ENCODE assay signal across 1 cellular context in the genomic region with DNA sequence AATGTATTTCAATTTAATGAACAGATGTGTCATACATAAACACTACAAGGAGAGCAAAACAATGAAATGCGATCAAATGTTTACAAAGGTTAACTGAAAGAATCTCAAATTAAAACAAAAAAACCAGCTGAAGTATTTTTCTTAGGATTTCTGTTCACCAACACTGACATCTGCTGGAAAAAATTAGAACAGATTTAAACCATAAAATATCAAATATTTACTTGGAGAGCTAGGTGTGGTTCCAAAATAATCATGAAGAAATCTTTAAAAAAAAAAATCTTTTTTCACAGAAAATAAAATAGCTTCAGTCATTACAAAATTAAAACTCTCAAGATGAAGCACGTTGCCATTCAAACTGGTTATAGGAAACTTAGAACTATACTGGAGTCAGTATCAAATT.
TF ChIP-seq lines count a peak whose summit lies in the region.

No MANE protein-coding gene starts in this region.

TF ChIP-seq in HCT116, 20 proteins besides CTCF, POLR2A, EP300 and RAD21 (continued from another document):
- TF ChIP-seq, protein P1, sequence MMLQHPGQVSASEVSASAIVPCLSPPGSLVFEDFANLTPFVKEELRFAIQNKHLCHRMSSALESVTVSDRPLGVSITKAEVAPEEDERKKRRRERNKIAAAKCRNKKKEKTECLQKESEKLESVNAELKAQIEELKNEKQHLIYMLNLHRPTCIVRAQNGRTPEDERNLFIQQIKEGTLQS (IDR thresholded peaks at IDR 0.05), result no peak
- TF ChIP-seq, protein P2, sequence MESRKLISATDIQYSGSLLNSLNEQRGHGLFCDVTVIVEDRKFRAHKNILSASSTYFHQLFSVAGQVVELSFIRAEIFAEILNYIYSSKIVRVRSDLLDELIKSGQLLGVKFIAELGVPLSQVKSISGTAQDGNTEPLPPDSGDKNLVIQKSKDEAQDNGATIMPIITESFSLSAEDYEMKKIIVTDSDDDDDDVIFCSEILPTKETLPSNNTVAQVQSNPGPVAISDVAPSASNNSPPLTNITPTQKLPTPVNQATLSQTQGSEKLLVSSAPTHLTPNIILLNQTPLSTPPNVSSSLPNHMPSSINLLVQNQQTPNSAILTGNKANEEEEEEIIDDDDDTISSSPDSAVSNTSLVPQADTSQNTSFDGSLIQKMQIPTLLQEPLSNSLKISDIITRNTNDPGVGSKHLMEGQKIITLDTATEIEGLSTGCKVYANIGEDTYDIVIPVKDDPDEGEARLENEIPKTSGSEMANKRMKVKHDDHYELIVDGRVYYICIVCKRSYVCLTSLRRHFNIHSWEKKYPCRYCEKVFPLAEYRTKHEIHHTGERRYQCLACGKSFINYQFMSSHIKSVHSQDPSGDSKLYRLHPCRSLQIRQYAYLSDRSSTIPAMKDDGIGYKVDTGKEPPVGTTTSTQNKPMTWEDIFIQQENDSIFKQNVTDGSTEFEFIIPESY (IDR thresholded peaks at IDR 0.05; ENCODE audit: extremely low read depth, insufficient replicate concordance, low read length), result no peak
